ENCODE assay signal across 18 cellular contexts in the genomic region with DNA sequence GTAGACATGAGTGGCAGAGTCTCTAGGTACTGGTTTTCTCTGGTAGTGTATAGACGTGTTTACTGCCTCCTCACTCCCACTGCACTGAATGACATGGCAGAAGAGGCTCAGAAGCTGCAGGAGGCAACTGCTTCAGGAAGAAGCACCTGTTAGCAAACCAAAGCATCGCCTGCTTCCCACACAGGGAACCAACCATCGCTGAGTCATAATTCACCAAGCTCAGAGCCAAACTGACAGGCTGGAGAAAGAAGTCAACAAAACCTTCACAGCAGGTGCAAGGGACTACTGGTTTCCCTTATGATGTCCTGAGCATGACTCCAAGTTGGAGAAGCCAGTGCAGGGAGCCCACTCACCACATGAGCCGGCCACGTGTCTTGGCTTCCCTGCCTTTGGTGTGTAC.
DNase-seq lines count a peak whose midpoint lies in the region; ATAC-seq and TF ChIP-seq lines count a peak whose summit lies in the region.
"Had no signal": no experiment of that assay in that cellular context is flagged by ENCODE, and none has a peak within 500 bp of the region (broad histone marks: within the 10 kb centered on the region; RNA-seq: fewer than 3 reads in every experiment).

No MANE protein-coding gene starts in this region.

- ATAC-seq in HG02870 (IDR thresholded peaks at IDR 0.05; ENCODE audit: unreplicated experiment): peak; percentile 76
- ATAC-seq in HG03045 (IDR thresholded peaks at IDR 0.05; ENCODE audit: unreplicated experiment): no peak
- ATAC-seq: body of pancreas, left colon had no signal

- H3K4me1 Mint-ChIP-seq in activated naive CD4-positive, alpha-beta T cell treated with anti-CD3 and anti-CD28 coated beads for 36 hours (ENCODE audit: low read depth): peaks cover 2% of the 10 kb centered on the region
- no peaks in the 10 kb centered on the region for H3K4me1 Mint-ChIP-seq in progenitor cell of endocrine pancreas (ENCODE audit: low read depth)
- H3K4me1 Mint-ChIP-seq: activated naive CD4-positive, alpha-beta T cell treated with anti-CD3 and anti-CD28 coated beads, Interleukin-2, amount 10 ng/mL, durations not matched to agents 7 days and 5 days had no signal

- peaks cover 0 to 3% (median 0%) of the 10 kb centered on the region in 4 donors for H3K27me3 ChIP-seq in esophagus squamous epithelium
- H3K27me3 ChIP-seq: body of pancreas, stomach had no signal

- H3K4me3 Mint-ChIP-seq in activated naive CD4-positive, alpha-beta T cell treated with anti-CD3 and anti-CD28 coated beads for 36 hours: no peak overlapping the region
- no peak overlapping the region for H3K4me3 Mint-ChIP-seq in progenitor cell of endocrine pancreas (ENCODE audit: low read depth)
- H3K4me3 Mint-ChIP-seq: activated naive CD4-positive, alpha-beta T cell treated with anti-CD3 and anti-CD28 coated beads, Interleukin-2, amount 10 ng/mL, durations not matched to agents 7 days and 5 days; HFFc6 had no signal

- 62 to 70% methylated on average over 5 of the region's 5 CpGs for WGBS in esophagus squamous epithelium, 2 donors

- peaks cover 5 to 18% (median 11%) of the 10 kb centered on the region in 3 donors for H3K4me1 ChIP-seq in esophagus squamous epithelium
- H3K4me1 ChIP-seq: body of pancreas, parathyroid adenoma had no signal

- TF ChIP-seq CTCF in progenitor cell of endocrine pancreas (IDR thresholded peaks at IDR 0.05; ENCODE audit: unreplicated experiment) (no peak), esophagus squamous epithelium (IDR thresholded peaks at IDR 0.05) (no peak)

- no peaks in the 10 kb centered on the region for H3K9me3 ChIP-seq in esophagus squamous epithelium
- H3K9me3 ChIP-seq: body of pancreas, stomach had no signal

- no peak overlapping the region for H3K27ac ChIP-seq in esophagus squamous epithelium
- H3K27ac ChIP-seq: body of pancreas, parathyroid adenoma, stomach had no signal

- CTCF ChIA-PET in activated naive CD4-positive, alpha-beta T cell treated with anti-CD3 and anti-CD28 coated beads for 36 hours (lab: Charles Lee): no interaction called here

- H3K27me3 Mint-ChIP-seq in activated naive CD4-positive, alpha-beta T cell treated with anti-CD3 and anti-CD28 coated beads for 36 hours (ENCODE audit: low read depth): peaks cover 21% of the 10 kb centered on the region
- peaks cover 15% of the 10 kb centered on the region for H3K27me3 Mint-ChIP-seq in progenitor cell of endocrine pancreas

- no peak for TF ChIP-seq POLR2A in esophagus squamous epithelium (IDR thresholded peaks at IDR 0.05)

- DNase-seq in activated naive CD4-positive, alpha-beta T cell treated with anti-CD3 and anti-CD28 coated beads for 36 hours: peak; percentile 45
- no peak for DNase-seq in activated naive CD4-positive, alpha-beta T cell (lab: John Stamatoyannopoulos, UW)
- peak; percentile 97 for DNase-seq in NCI-H146 (lab: John Stamatoyannopoulos, UW)
- no peak for DNase-seq in progenitor cell of endocrine pancreas (ENCODE audit: low spot score, unreplicated experiment)
- DNase-seq in EL: no peak
- DNase-seq in esophagus squamous epithelium (lab: John Stamatoyannopoulos, UW): no peak
- DNase-seq: activated naive CD4-positive, alpha-beta T cell treated with anti-CD3 and anti-CD28 coated beads, Interleukin-2, amount 10 ng/mL, durations not matched to agents 7 days and 5 days; body of pancreas; HFFc6; Kasumi-1; left colon; NCI-H2081; Right ventricle myocardium superior; stomach; T1000 had no signal

- no peaks in the 10 kb centered on the region for H3K36me3 Mint-ChIP-seq in activated naive CD4-positive, alpha-beta T cell treated with anti-CD3 and anti-CD28 coated beads for 36 hours (ENCODE audit: low read depth)
- H3K36me3 Mint-ChIP-seq in progenitor cell of endocrine pancreas (ENCODE audit: insufficient read depth): no peaks in the 10 kb centered on the region
- H3K36me3 Mint-ChIP-seq: activated naive CD4-positive, alpha-beta T cell treated with anti-CD3 and anti-CD28 coated beads, Interleukin-2, amount 10 ng/mL, durations not matched to agents 7 days and 5 days had no signal

- intact Hi-C loops in activated naive CD4-positive, alpha-beta T cell treated with anti-CD3 and anti-CD28 coated beads for 36 hours (cut with micrococcal nuclease): no loop called here
- intact Hi-C loops in esophagus squamous epithelium (cut with DNase I): no loop called here

- H3K27ac Mint-ChIP-seq in activated naive CD4-positive, alpha-beta T cell treated with anti-CD3 and anti-CD28 coated beads for 36 hours: no peak overlapping the region
- H3K27ac Mint-ChIP-seq in progenitor cell of endocrine pancreas: no peak overlapping the region
- H3K27ac Mint-ChIP-seq: activated naive CD4-positive, alpha-beta T cell treated with anti-CD3 and anti-CD28 coated beads, Interleukin-2, amount 10 ng/mL, durations not matched to agents 7 days and 5 days; HFFc6 had no signal

- H3K9me3 Mint-ChIP-seq in activated naive CD4-positive, alpha-beta T cell treated with anti-CD3 and anti-CD28 coated beads for 36 hours: no peaks in the 10 kb centered on the region
- no peaks in the 10 kb centered on the region for H3K9me3 Mint-ChIP-seq in progenitor cell of endocrine pancreas (ENCODE audit: low read depth)
- H3K9me3 Mint-ChIP-seq: activated naive CD4-positive, alpha-beta T cell treated with anti-CD3 and anti-CD28 coated beads, Interleukin-2, amount 10 ng/mL, durations not matched to agents 7 days and 5 days; HFFc6 had no signal

- H3K4me3 ChIP-seq in esophagus squamous epithelium: no peak overlapping the region
- H3K4me3 ChIP-seq: body of pancreas, stomach had no signal

- no peaks in the 10 kb centered on the region for H3K36me3 ChIP-seq in esophagus squamous epithelium
- H3K36me3 ChIP-seq: stomach had no signal

Comparison
In these comparisons a context has a peak if more than half of its experiments do, and no peak if none do; other contexts are left out.
1. DNase-seq: peak in activated naive CD4-positive, alpha-beta T cell treated with anti-CD3 and anti-CD28 coated beads for 36 hours (single experiment) and NCI-H146 (single experiment); none in activated naive CD4-positive, alpha-beta T cell (0 of 4), progenitor cell of endocrine pancreas (single experiment), EL (single experiment) and esophagus squamous epithelium (single experiment).